Comparison of ENCODE assay signal across 1 cellular context in the genomic region with DNA sequence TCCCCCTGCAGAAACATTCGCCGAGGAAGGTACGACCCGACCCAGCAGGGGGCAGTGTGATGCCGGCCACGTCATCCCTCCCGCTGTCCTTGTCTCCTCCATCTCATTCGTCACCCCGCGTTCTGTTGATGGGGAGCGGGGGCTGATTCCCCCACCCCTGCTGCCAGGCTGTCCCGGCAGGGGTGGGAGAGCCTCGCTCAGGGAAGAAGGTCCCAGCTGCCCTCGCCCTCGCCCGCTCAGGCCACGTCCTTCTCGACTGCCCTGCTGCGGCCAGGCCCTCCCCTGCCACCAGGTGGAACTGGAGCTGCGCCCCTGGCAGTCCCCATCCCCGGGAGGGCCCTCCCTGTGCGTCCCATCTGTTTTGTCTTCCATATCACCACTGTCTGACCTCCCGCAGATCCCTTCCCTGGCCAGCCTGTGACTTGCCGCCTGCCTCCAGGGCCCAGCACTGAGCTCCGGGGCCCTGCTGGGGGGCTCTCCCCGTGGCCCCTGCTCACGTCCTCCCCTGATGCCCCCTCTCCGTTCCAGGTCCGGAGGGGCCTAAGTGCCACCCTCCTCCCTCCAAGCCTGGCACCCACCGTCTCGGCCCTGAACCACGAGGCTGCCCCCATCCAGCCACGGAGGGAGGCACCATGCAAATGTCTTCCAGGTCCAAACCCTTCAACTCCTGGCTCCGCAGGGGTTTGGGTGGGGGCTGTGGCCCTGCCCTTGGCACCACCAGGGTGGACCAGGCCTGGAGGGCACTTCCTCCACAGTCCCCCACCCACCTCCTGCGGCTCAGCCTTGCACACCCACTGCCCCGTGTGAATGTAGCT.
A peak's percentile ranks its signal among the peaks of the same experiment; 100 is the strongest.
TF ChIP-seq lines count a peak whose summit lies in the region.

No MANE protein-coding gene starts in this region.

TF ChIP-seq in HepG2, 621 proteins besides CTCF, POLR2A, EP300 and RAD21 (continued from another document and continues in another):
- TF ChIP-seq ZNF251 (CRISPR knock-in tag; IDR thresholded peaks at IDR 0.05) (no peak), ZNF33A (CRISPR knock-in tag; IDR thresholded peaks at IDR 0.05; ENCODE audit: borderline replicate concordance) (no peak), ZBTB7A (CRISPR knock-in tag; IDR thresholded peaks at IDR 0.05) (no peak), IKZF4 (CRISPR knock-in tag; IDR thresholded peaks at IDR 0.05; ENCODE audit: borderline replicate concordance, low read depth, not compliant biosample characterization) (no peak), ZNF264 (CRISPR knock-in tag; IDR thresholded peaks at IDR 0.05) (no peak), REPIN1 (CRISPR knock-in tag; IDR thresholded peaks at IDR 0.05; ENCODE audit: borderline replicate concordance, low read depth) (no peak), PTBP1 (IDR thresholded peaks at IDR 0.05; ENCODE audit: low read depth, low read length, poor library complexity, severe bottlenecking) (peak; percentile 93), HMGA1 (CRISPR knock-in tag; conservative IDR thresholded peaks at IDR 0.05) (no peak), ZNF775 (CRISPR knock-in tag; IDR thresholded peaks at IDR 0.05; ENCODE audit: borderline replicate concordance) (no peak), THYN1 (CRISPR knock-in tag; IDR thresholded peaks at IDR 0.05; ENCODE audit: borderline replicate concordance, low read depth) (no peak), RARA (CRISPR knock-in tag; IDR thresholded peaks at IDR 0.05) (no peak), ZNF335 (CRISPR knock-in tag; IDR thresholded peaks at IDR 0.05) (0 out of 2 replicates have a peak, but pooled peaks have one; percentile 68), ZNF558 (CRISPR knock-in tag; IDR thresholded peaks at IDR 0.05; ENCODE audit: borderline replicate concordance) (no peak), NFRKB (IDR thresholded peaks at IDR 0.05) (no peak), ZMAT3 (CRISPR knock-in tag; conservative IDR thresholded peaks at IDR 0.05) (no peak), CEBPB (IDR thresholded peaks at IDR 0.05; ENCODE audit: borderline replicate concordance, low read depth, low read length) (no peak), AGO1 (IDR thresholded peaks at IDR 0.05; ENCODE audit: low read depth, low read length, poor library complexity, severe bottlenecking) (peak; percentile 62), IKZF1 (IDR thresholded peaks at IDR 0.05) (no peak), RAD51 (IDR thresholded peaks at IDR 0.05; ENCODE audit: borderline replicate concordance) (no peak), ZSCAN20 (CRISPR knock-in tag; IDR thresholded peaks at IDR 0.05; ENCODE audit: borderline replicate concordance) (no peak), PAX8 (CRISPR knock-in tag; IDR thresholded peaks at IDR 0.05; ENCODE audit: borderline replicate concordance) (no peak), HIVEP1 (CRISPR knock-in tag; IDR thresholded peaks at IDR 0.05) (no peak; the same call in 1 of the 2 replicates), TCF7 (IDR thresholded peaks at IDR 0.05; ENCODE audit: low read depth) (no peak), ZNF552 (CRISPR knock-in tag; IDR thresholded peaks at IDR 0.05; ENCODE audit: borderline replicate concordance) (peak; percentile 67; the same call in 1 of the 2 replicates), MTF2 (CRISPR knock-in tag; IDR thresholded peaks at IDR 0.05; ENCODE audit: borderline replicate concordance) (no peak), SP2 (CRISPR knock-in tag; IDR thresholded peaks at IDR 0.05) (no peak), SIN3A (IDR thresholded peaks at IDR 0.05; ENCODE audit: borderline replicate concordance, low read depth, low read length) (no peak), DR1 (CRISPR knock-in tag; IDR thresholded peaks at IDR 0.05) (0 out of 2 replicates have a peak, but pooled peaks have one; percentile 20), TGIF2 (CRISPR knock-in tag; IDR thresholded peaks at IDR 0.05) (peak; percentile 60; the same call in 1 of the 2 replicates), MBD4 (IDR thresholded peaks at IDR 0.05; ENCODE audit: borderline replicate concordance, low read length) (no peak), ZNF577 (CRISPR knock-in tag; IDR thresholded peaks at IDR 0.05; ENCODE audit: borderline replicate concordance, low read depth) (no peak), SIX1 (CRISPR knock-in tag; IDR thresholded peaks at IDR 0.05; ENCODE audit: borderline replicate concordance) (no peak)
- TF ChIP-seq, protein P1, sequence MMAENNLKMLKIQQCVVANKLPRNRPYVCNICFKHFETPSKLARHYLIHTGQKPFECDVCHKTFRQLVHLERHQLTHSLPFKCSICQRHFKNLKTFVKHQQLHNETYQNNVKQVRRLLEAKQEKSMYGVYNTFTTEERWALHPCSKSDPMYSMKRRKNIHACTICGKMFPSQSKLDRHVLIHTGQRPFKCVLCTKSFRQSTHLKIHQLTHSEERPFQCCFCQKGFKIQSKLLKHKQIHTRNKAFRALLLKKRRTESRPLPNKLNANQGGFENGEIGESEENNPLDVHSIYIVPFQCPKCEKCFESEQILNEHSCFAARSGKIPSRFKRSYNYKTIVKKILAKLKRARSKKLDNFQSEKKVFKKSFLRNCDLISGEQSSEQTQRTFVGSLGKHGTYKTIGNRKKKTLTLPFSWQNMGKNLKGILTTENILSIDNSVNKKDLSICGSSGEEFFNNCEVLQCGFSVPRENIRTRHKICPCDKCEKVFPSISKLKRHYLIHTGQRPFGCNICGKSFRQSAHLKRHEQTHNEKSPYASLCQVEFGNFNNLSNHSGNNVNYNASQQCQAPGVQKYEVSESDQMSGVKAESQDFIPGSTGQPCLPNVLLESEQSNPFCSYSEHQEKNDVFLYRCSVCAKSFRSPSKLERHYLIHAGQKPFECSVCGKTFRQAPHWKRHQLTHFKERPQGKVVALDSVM (CRISPR knock-in tag; IDR thresholded peaks at IDR 0.05), result no peak
- TF ChIP-seq, protein P2, sequence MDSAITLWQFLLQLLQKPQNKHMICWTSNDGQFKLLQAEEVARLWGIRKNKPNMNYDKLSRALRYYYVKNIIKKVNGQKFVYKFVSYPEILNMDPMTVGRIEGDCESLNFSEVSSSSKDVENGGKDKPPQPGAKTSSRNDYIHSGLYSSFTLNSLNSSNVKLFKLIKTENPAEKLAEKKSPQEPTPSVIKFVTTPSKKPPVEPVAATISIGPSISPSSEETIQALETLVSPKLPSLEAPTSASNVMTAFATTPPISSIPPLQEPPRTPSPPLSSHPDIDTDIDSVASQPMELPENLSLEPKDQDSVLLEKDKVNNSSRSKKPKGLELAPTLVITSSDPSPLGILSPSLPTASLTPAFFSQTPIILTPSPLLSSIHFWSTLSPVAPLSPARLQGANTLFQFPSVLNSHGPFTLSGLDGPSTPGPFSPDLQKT (CRISPR knock-in tag; IDR thresholded peaks at IDR 0.05; ENCODE audit: borderline replicate concordance), result no peak
- TF ChIP-seq, protein P3, sequence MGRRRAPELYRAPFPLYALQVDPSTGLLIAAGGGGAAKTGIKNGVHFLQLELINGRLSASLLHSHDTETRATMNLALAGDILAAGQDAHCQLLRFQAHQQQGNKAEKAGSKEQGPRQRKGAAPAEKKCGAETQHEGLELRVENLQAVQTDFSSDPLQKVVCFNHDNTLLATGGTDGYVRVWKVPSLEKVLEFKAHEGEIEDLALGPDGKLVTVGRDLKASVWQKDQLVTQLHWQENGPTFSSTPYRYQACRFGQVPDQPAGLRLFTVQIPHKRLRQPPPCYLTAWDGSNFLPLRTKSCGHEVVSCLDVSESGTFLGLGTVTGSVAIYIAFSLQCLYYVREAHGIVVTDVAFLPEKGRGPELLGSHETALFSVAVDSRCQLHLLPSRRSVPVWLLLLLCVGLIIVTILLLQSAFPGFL (CRISPR knock-in tag; IDR thresholded peaks at IDR 0.05), result no peak
- TF ChIP-seq, protein P4, sequence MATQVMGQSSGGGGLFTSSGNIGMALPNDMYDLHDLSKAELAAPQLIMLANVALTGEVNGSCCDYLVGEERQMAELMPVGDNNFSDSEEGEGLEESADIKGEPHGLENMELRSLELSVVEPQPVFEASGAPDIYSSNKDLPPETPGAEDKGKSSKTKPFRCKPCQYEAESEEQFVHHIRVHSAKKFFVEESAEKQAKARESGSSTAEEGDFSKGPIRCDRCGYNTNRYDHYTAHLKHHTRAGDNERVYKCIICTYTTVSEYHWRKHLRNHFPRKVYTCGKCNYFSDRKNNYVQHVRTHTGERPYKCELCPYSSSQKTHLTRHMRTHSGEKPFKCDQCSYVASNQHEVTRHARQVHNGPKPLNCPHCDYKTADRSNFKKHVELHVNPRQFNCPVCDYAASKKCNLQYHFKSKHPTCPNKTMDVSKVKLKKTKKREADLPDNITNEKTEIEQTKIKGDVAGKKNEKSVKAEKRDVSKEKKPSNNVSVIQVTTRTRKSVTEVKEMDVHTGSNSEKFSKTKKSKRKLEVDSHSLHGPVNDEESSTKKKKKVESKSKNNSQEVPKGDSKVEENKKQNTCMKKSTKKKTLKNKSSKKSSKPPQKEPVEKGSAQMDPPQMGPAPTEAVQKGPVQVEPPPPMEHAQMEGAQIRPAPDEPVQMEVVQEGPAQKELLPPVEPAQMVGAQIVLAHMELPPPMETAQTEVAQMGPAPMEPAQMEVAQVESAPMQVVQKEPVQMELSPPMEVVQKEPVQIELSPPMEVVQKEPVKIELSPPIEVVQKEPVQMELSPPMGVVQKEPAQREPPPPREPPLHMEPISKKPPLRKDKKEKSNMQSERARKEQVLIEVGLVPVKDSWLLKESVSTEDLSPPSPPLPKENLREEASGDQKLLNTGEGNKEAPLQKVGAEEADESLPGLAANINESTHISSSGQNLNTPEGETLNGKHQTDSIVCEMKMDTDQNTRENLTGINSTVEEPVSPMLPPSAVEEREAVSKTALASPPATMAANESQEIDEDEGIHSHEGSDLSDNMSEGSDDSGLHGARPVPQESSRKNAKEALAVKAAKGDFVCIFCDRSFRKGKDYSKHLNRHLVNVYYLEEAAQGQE (IDR thresholded peaks at IDR 0.05; ENCODE audit: borderline replicate concordance in 1 of 2, low read depth in 1 of 2, low read length in 2 of 2), result no peak
- TF ChIP-seq, protein P5, sequence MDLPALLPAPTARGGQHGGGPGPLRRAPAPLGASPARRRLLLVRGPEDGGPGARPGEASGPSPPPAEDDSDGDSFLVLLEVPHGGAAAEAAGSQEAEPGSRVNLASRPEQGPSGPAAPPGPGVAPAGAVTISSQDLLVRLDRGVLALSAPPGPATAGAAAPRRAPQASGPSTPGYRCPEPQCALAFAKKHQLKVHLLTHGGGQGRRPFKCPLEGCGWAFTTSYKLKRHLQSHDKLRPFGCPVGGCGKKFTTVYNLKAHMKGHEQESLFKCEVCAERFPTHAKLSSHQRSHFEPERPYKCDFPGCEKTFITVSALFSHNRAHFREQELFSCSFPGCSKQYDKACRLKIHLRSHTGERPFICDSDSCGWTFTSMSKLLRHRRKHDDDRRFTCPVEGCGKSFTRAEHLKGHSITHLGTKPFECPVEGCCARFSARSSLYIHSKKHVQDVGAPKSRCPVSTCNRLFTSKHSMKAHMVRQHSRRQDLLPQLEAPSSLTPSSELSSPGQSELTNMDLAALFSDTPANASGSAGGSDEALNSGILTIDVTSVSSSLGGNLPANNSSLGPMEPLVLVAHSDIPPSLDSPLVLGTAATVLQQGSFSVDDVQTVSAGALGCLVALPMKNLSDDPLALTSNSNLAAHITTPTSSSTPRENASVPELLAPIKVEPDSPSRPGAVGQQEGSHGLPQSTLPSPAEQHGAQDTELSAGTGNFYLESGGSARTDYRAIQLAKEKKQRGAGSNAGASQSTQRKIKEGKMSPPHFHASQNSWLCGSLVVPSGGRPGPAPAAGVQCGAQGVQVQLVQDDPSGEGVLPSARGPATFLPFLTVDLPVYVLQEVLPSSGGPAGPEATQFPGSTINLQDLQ (CRISPR knock-in tag; IDR thresholded peaks at IDR 0.05), result no peak
- TF ChIP-seq, protein P6, sequence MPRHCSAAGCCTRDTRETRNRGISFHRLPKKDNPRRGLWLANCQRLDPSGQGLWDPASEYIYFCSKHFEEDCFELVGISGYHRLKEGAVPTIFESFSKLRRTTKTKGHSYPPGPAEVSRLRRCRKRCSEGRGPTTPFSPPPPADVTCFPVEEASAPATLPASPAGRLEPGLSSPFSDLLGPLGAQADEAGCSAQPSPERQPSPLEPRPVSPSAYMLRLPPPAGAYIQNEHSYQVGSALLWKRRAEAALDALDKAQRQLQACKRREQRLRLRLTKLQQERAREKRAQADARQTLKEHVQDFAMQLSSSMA (CRISPR knock-in tag; IDR thresholded peaks at IDR 0.05), result no peak
- TF ChIP-seq, protein P7, sequence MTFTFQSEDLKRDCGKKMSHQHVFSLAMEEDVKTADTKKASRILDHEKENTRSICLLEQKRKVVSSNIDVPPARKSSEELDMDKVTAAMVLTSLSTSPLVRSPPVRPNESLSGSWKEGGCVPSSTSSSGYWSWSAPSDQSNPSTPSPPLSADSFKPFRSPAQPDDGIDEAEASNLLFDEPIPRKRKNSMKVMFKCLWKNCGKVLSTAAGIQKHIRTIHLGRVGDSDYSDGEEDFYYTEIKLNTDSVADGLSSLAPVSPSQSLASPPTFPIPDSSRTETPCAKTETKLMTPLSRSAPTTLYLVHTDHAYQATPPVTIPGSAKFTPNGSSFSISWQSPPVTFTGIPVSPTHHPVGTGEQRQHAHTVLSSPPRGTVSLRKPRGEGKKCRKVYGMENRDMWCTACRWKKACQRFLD (CRISPR knock-in tag; IDR thresholded peaks at IDR 0.05; ENCODE audit: borderline replicate concordance), result no peak
- TF ChIP-seq, protein P8, sequence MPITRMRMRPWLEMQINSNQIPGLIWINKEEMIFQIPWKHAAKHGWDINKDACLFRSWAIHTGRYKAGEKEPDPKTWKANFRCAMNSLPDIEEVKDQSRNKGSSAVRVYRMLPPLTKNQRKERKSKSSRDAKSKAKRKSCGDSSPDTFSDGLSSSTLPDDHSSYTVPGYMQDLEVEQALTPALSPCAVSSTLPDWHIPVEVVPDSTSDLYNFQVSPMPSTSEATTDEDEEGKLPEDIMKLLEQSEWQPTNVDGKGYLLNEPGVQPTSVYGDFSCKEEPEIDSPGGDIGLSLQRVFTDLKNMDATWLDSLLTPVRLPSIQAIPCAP (CRISPR knock-in tag; IDR thresholded peaks at IDR 0.05; ENCODE audit: low read depth), result no peak
- TF ChIP-seq, protein P9, sequence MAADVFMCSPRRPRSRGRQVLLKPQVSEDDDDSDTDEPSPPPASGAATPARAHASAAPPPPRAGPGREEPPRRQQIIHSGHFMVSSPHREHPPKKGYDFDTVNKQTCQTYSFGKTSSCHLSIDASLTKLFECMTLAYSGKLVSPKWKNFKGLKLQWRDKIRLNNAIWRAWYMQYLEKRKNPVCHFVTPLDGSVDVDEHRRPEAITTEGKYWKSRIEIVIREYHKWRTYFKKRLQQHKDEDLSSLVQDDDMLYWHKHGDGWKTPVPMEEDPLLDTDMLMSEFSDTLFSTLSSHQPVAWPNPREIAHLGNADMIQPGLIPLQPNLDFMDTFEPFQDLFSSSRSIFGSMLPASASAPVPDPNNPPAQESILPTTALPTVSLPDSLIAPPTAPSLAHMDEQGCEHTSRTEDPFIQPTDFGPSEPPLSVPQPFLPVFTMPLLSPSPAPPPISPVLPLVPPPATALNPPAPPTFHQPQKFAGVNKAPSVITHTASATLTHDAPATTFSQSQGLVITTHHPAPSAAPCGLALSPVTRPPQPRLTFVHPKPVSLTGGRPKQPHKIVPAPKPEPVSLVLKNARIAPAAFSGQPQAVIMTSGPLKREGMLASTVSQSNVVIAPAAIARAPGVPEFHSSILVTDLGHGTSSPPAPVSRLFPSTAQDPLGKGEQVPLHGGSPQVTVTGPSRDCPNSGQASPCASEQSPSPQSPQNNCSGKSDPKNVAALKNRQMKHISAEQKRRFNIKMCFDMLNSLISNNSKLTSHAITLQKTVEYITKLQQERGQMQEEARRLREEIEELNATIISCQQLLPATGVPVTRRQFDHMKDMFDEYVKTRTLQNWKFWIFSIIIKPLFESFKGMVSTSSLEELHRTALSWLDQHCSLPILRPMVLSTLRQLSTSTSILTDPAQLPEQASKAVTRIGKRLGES (CRISPR knock-in tag; IDR thresholded peaks at IDR 0.05; ENCODE audit: borderline replicate concordance), result no peak
- TF ChIP-seq, protein P10, sequence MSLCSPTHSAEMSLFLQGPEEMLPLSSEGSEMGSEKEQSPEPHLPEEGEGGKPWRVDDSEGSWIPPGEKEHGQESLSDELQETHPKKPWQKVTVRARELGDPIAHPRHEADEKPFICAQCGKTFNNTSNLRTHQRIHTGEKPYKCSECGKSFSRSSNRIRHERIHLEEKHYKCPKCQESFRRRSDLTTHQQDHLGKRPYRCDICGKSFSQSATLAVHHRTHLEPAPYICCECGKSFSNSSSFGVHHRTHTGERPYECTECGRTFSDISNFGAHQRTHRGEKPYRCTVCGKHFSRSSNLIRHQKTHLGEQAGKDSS (CRISPR knock-in tag; IDR thresholded peaks at IDR 0.05; ENCODE audit: borderline replicate concordance, low read depth), result 0 out of 2 replicates have a peak, but pooled peaks have one; percentile 28
